In the genomic region with DNA sequence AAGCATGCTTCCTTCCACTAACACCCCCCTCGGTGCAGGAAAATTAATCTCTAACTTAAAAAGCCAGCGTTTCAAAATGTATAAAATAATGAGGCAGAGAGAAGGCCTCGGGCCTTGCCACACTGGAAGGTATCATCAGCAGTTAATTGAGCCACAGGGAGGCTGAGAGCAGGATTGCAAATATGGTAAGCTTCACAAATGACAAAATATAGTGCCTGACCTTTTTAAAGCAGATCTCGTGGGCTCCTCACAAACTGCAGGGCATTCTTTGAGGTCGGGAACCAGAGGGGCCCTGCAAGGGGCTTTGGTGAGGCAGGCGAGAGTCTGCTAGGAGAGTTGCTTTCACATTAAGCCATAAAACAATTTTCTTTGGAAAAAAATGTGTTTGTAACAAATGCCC, we compare ENCODE assay signal across 1 cellular context.
TF ChIP-seq lines count a peak whose summit lies in the region.

No MANE protein-coding gene starts in this region.

TF ChIP-seq in H1, 55 proteins besides CTCF, POLR2A, EP300 and RAD21:
- no peak for TF ChIP-seq SP4 (IDR thresholded peaks at IDR 0.05; ENCODE audit: low read length)
- TF ChIP-seq ASH2L (IDR thresholded peaks at IDR 0.05; ENCODE audit: low read length): peak; percentile 59
- no peak for TF ChIP-seq BRCA1 (IDR thresholded peaks at IDR 0.05; ENCODE audit: low read depth, low read length)
- TF ChIP-seq HDAC2 (IDR thresholded peaks at IDR 0.05; ENCODE audit: borderline replicate concordance in 1 of 2, low read depth in 2 of 2, low read length in 2 of 2): no peak
- no peak for TF ChIP-seq KDM4A (IDR thresholded peaks at IDR 0.05; ENCODE audit: low read depth, low read length, severe bottlenecking)
- no peak for TF ChIP-seq SIN3A (conservative IDR thresholded peaks at IDR 0.05 in 1 of 2, IDR thresholded peaks at IDR 0.05 in 1 of 2; ENCODE audit: low read depth in 1 of 2, low read length in 2 of 2)
- TF ChIP-seq, protein P1, sequence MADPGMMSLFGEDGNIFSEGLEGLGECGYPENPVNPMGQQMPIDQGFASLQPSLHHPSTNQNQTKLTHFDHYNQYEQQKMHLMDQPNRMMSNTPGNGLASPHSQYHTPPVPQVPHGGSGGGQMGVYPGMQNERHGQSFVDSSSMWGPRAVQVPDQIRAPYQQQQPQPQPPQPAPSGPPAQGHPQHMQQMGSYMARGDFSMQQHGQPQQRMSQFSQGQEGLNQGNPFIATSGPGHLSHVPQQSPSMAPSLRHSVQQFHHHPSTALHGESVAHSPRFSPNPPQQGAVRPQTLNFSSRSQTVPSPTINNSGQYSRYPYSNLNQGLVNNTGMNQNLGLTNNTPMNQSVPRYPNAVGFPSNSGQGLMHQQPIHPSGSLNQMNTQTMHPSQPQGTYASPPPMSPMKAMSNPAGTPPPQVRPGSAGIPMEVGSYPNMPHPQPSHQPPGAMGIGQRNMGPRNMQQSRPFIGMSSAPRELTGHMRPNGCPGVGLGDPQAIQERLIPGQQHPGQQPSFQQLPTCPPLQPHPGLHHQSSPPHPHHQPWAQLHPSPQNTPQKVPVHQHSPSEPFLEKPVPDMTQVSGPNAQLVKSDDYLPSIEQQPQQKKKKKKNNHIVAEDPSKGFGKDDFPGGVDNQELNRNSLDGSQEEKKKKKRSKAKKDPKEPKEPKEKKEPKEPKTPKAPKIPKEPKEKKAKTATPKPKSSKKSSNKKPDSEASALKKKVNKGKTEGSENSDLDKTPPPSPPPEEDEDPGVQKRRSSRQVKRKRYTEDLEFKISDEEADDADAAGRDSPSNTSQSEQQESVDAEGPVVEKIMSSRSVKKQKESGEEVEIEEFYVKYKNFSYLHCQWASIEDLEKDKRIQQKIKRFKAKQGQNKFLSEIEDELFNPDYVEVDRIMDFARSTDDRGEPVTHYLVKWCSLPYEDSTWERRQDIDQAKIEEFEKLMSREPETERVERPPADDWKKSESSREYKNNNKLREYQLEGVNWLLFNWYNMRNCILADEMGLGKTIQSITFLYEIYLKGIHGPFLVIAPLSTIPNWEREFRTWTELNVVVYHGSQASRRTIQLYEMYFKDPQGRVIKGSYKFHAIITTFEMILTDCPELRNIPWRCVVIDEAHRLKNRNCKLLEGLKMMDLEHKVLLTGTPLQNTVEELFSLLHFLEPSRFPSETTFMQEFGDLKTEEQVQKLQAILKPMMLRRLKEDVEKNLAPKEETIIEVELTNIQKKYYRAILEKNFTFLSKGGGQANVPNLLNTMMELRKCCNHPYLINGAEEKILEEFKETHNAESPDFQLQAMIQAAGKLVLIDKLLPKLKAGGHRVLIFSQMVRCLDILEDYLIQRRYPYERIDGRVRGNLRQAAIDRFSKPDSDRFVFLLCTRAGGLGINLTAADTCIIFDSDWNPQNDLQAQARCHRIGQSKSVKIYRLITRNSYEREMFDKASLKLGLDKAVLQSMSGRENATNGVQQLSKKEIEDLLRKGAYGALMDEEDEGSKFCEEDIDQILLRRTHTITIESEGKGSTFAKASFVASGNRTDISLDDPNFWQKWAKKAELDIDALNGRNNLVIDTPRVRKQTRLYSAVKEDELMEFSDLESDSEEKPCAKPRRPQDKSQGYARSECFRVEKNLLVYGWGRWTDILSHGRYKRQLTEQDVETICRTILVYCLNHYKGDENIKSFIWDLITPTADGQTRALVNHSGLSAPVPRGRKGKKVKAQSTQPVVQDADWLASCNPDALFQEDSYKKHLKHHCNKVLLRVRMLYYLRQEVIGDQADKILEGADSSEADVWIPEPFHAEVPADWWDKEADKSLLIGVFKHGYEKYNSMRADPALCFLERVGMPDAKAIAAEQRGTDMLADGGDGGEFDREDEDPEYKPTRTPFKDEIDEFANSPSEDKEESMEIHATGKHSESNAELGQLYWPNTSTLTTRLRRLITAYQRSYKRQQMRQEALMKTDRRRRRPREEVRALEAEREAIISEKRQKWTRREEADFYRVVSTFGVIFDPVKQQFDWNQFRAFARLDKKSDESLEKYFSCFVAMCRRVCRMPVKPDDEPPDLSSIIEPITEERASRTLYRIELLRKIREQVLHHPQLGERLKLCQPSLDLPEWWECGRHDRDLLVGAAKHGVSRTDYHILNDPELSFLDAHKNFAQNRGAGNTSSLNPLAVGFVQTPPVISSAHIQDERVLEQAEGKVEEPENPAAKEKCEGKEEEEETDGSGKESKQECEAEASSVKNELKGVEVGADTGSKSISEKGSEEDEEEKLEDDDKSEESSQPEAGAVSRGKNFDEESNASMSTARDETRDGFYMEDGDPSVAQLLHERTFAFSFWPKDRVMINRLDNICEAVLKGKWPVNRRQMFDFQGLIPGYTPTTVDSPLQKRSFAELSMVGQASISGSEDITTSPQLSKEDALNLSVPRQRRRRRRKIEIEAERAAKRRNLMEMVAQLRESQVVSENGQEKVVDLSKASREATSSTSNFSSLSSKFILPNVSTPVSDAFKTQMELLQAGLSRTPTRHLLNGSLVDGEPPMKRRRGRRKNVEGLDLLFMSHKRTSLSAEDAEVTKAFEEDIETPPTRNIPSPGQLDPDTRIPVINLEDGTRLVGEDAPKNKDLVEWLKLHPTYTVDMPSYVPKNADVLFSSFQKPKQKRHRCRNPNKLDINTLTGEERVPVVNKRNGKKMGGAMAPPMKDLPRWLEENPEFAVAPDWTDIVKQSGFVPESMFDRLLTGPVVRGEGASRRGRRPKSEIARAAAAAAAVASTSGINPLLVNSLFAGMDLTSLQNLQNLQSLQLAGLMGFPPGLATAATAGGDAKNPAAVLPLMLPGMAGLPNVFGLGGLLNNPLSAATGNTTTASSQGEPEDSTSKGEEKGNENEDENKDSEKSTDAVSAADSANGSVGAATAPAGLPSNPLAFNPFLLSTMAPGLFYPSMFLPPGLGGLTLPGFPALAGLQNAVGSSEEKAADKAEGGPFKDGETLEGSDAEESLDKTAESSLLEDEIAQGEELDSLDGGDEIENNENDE (IDR thresholded peaks at IDR 0.05; ENCODE audit: insufficient replicate concordance, low read length): no peak
- no peak for TF ChIP-seq EGR1 (IDR thresholded peaks at IDR 0.05; ENCODE audit: borderline replicate concordance, low read depth, low read length)
- no peak for TF ChIP-seq CREB1 (IDR thresholded peaks at IDR 0.05)
- 0 out of 2 replicates have a peak, but pooled peaks have one; percentile 57 for TF ChIP-seq SP1 (IDR thresholded peaks at IDR 0.05; ENCODE audit: low read depth, low read length)
- TF ChIP-seq, protein P2, sequence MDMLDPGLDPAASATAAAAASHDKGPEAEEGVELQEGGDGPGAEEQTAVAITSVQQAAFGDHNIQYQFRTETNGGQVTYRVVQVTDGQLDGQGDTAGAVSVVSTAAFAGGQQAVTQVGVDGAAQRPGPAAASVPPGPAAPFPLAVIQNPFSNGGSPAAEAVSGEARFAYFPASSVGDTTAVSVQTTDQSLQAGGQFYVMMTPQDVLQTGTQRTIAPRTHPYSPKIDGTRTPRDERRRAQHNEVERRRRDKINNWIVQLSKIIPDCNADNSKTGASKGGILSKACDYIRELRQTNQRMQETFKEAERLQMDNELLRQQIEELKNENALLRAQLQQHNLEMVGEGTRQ (IDR thresholded peaks at IDR 0.05; ENCODE audit: low read length): no peak
- no peak for TF ChIP-seq POLR2AphosphoS5 (IDR thresholded peaks at IDR 0.05; ENCODE audit: low read depth, low read length)
- TF ChIP-seq NRF1 (IDR thresholded peaks at IDR 0.05; ENCODE audit: low read depth, low read length): no peak
- TF ChIP-seq RBBP5 (IDR thresholded peaks at IDR 0.05; ENCODE audit: borderline replicate concordance, low read depth, low read length): peak; percentile 82; the same call in 1 of the 2 replicates
- no peak for TF ChIP-seq EZH2 (IDR thresholded peaks at IDR 0.05; ENCODE audit: low read depth, low read length, severe bottlenecking)
- no peak for TF ChIP-seq JUN (IDR thresholded peaks at IDR 0.05; ENCODE audit: low read depth, low read length)
- TF ChIP-seq KDM1A (IDR thresholded peaks at IDR 0.05; ENCODE audit: borderline replicate concordance, low read length): no peak
